8 cellular contexts compared by ENCODE assay signal in the genomic region with DNA sequence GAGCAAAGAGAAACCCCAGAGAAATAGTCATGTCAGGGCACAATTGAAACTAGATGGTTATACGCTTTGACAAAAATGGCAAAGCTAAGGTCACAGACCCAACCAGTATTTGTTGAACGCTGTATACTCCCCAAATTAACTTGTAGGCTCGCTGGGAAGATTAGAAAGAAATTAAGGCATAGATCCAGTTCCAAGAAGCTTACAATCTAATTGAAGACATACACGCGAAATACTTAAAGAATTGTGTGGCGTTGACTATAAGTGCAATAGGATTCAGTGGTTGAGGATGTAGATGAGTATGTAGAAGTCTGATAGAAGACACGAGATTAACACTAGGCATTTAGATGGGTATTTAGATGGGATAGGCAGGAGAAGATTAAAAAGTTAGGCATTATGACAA. TPM values are rescaled to one million over a fixed set of nuclear protein-coding genes. Genes with fewer than 3 reads are reported as not detected.
DNase-seq lines count a peak whose midpoint lies in the region; ATAC-seq and TF ChIP-seq lines count a peak whose summit lies in the region.

No MANE protein-coding gene starts in this region.

- DNase-seq in Right ventricle myocardium inferior (ENCODE audit: missing footprints), result no peak
- DNase-seq in left ventricle myocardium superior, result no peak
- DNase-seq in brain microvascular endothelial cell, result no peak
- no peak for DNase-seq in lower leg skin (ENCODE audit: low spot score in 2 of 2)
- DNase-seq in activated naive CD4-positive, alpha-beta T cell treated with anti-CD3 and anti-CD28 coated beads, Interleukin-2, amount 50 U/mL, for 72 hours (ENCODE audit: low spot score in 2 of 2), result no peak

- no peaks in the 10 kb centered on the region for H3K9me3 Mint-ChIP-seq in activated naive CD4-positive, alpha-beta T cell treated with anti-CD3 and anti-CD28 coated beads, Interleukin-2, amount 50 U/mL, for 72 hours

- H3K4me1 ChIP-seq in urinary bladder (ENCODE audit: insufficient read depth), result no peaks in the 10 kb centered on the region

- H3K27ac ChIP-seq in brain microvascular endothelial cell (peak overlapping the region; percentile 89), urinary bladder (ENCODE audit: low read depth) (peak overlapping the region; percentile 56)

- in situ Hi-C loops in brain microvascular endothelial cell (cut with HindIII; ENCODE audit: low pct_ligation_motif_present, low sequenced_read_pairs), result no loop called here

- H3K4me3 ChIP-seq in brain microvascular endothelial cell (ENCODE audit: low read depth, low read length) (peak overlapping the region; percentile 90), lower leg skin (ENCODE audit: low read depth, poor library complexity, severe bottlenecking) (peak overlapping the region; percentile 75), urinary bladder (ENCODE audit: low read depth, low read length) (peak overlapping the region; percentile 83)

- intact Hi-C loops in Right ventricle myocardium inferior (cut with DNase I), result loop anchor here (5.0 kb wide), 1 partner anchor 179 kb away; no protein-coding TSS in a partner anchor
- intact Hi-C loops in left ventricle myocardium superior (cut with micrococcal nuclease), result no loop called here
- intact Hi-C loops in lower leg skin (cut with DNase I; ENCODE audit: low total_unique reads), result no loop called here

- TF ChIP-seq CTCF in brain microvascular endothelial cell (IDR thresholded peaks at IDR 0.05; ENCODE audit: low read depth, low read length, missing control alignments) (no peak), lower leg skin (IDR thresholded peaks at IDR 0.05) (no peak)

- H3K36me3 ChIP-seq in brain microvascular endothelial cell (replicated peaks) (peaks cover 3% of the 10 kb centered on the region), urinary bladder (ENCODE audit: insufficient read depth) (peaks cover under 1% of the 10 kb centered on the region)

- no peaks in the 10 kb centered on the region for H3K27me3 ChIP-seq in brain microvascular endothelial cell (replicated peaks)

- WGBS in lower leg skin, 2 donors, result 16% methylated on average over 7 of the region's 7 CpGs
- 16% methylated on average over 7 of the region's 7 CpGs for WGBS in urinary bladder

- TF ChIP-seq POLR2A in lower leg skin (IDR thresholded peaks at IDR 0.05), result no peak

- no peak overlapping the region for H3K27ac Mint-ChIP-seq in activated naive CD4-positive, alpha-beta T cell treated with anti-CD3 and anti-CD28 coated beads, Interleukin-2, amount 50 U/mL, for 72 hours

- ATAC-seq in Right ventricle myocardium inferior (peak; percentile 3), left ventricle myocardium superior (no peak), GM21576 (IDR thresholded peaks at IDR 0.05; ENCODE audit: unreplicated experiment) (no peak), GM18861 (IDR thresholded peaks at IDR 0.05; ENCODE audit: unreplicated experiment) (no peak)
- no peak for ATAC-seq in activated naive CD4-positive, alpha-beta T cell treated with anti-CD3 and anti-CD28 coated beads, Interleukin-2, amount 50 U/mL, for 72 hours

- H3K36me3 Mint-ChIP-seq in activated naive CD4-positive, alpha-beta T cell treated with anti-CD3 and anti-CD28 coated beads, Interleukin-2, amount 50 U/mL, for 72 hours, result no peaks in the 10 kb centered on the region

RNA-seq across cellular contexts. Expression of a gene that starts 0.5 kb away (rescaled TPM):
- total RNA-seq in Right ventricle myocardium inferior (75.1 TPM), left ventricle myocardium superior (69.3 TPM), lower leg skin (1 to 10 TPM; 1.7 to 9.3 (median 7.4) TPM), urinary bladder (27.8 TPM)
- polyA plus RNA-seq in urinary bladder, result 25.8 TPM
- total RNA-seq in activated naive CD4-positive, alpha-beta T cell treated with anti-CD3 and anti-CD28 coated beads, Interleukin-2, amount 50 U/mL, for 72 hours, result 1 to 10 TPM; 1.3 to 6.3 TPM

RNA-seq across cellular contexts. Expression of a gene that starts 0.6 kb away (rescaled TPM):
- 24.0 TPM for total RNA-seq in Right ventricle myocardium inferior
- total RNA-seq in left ventricle myocardium superior, result 31.8 TPM
- total RNA-seq in lower leg skin, result 10 to 100 TPM; 21.1 to 35.0 (median 25.5) TPM
- 80.2 TPM for total RNA-seq in urinary bladder
- 19.5 TPM for polyA plus RNA-seq in urinary bladder
- total RNA-seq in activated naive CD4-positive, alpha-beta T cell treated with anti-CD3 and anti-CD28 coated beads, Interleukin-2, amount 50 U/mL, for 72 hours, result 10 to 100 TPM; 16.4 to 26.9 TPM

RNA-seq across cellular contexts. Expression of a gene that starts 34.0 kb away (rescaled TPM):
- total RNA-seq in Right ventricle myocardium inferior (not detected), left ventricle myocardium superior (not detected), lower leg skin (1 to 10 TPM; 1.1 to 2.9 (median 1.6) TPM), urinary bladder (not detected)
- polyA plus RNA-seq in urinary bladder, result not detected
- not detected for total RNA-seq in activated naive CD4-positive, alpha-beta T cell treated with anti-CD3 and anti-CD28 coated beads, Interleukin-2, amount 50 U/mL, for 72 hours
